In the genomic region with DNA sequence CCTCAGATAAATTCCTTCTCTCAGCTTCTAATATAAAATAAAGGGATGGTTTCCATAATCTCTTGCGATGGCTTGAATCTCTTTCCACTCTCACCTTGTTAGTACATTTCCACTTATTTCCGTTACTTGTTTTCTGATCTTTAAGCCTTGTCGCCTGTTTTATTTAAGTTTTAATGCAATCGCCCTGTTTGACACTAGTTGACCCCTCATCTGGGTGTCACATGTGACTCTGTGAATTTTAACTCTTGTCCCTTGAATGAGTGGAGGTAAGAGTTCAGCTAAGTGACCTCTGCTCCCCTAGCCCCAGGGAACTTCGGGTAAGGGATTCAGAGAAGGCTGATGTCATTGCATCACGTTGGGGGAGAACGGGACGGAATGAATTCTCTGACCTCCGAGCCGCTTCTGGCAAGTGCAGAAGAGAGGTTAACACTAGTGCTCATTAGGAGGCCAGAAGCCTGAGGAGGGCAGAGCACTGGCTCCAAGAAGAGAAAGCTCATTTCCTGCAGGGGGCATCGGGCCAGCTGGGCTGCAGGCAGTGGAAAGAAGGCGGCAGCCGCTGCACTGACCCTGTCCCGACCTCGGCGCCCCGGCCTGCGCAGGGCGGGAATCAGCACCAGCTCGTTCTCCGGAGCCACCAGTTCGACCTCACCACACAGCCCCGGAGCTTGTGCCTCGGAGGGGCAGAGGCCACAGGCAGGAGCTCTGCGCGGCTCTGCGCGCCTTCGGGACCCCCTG, we compare ENCODE assay signal across 8 cellular contexts. TPM values are rescaled to one million over a fixed set of nuclear protein-coding genes. Genes with fewer than 3 reads are reported as not detected.
DNase-seq lines count a peak whose midpoint lies in the region; ATAC-seq lines count a peak whose summit lies in the region.

No MANE protein-coding gene starts in this region.

- peak; percentile 37 for DNase-seq in NCI-H2227 (lab: John Stamatoyannopoulos, UW; ENCODE audit: unreplicated experiment)
- no peak for DNase-seq in NCI-H2227 treated with DMSO at 0.1 percent for 48 hours (lab: John Stamatoyannopoulos, UW)
- peak; percentile 53 for DNase-seq in HS-27A (ENCODE audit: low read depth)
- DNase-seq in SK-N-DZ (ENCODE audit: low spot score): peak; percentile 77
- DNase-seq in kidney tubule cell (ENCODE audit: low spot score): peak; percentile 71
- DNase-seq in stimulated activated CD4-positive, alpha-beta T cell treated with anti-CD3 and anti-CD28 coated beads, Interleukin-4, amount 100 ng/mL, for 24 hours: peak; percentile 41

- ATAC-seq in GM21390 (IDR thresholded peaks at IDR 0.05; ENCODE audit: unreplicated experiment): peak; percentile 19

- H3K27ac ChIP-seq in cingulate gyrus (ENCODE audit: low read depth, low read length): peak overlapping the region; percentile 93

RNA-seq across cellular contexts. Expression of gene HINT2, which starts 0.6 kb away (rescaled TPM):
- polyA plus RNA-seq in SK-N-DZ (2014; cell fraction: cytosol; rRNA removed): 57.2 and 92.8 TPM in 2 replicates
- 76.5 and 100 TPM in 2 replicates for polyA plus RNA-seq in SK-N-DZ (2014; cell fraction: nucleus; rRNA removed)

RNA-seq across cellular contexts. Expression of gene SPAG8, which starts 2.2 kb away (rescaled TPM):
- polyA plus RNA-seq in SK-N-DZ (2014; cell fraction: cytosol; rRNA removed): 1.1 TPM in 1 of 2 replicates, not detected in the other
- 2.2 and 4.1 TPM in 2 replicates for polyA plus RNA-seq in SK-N-DZ (2014; cell fraction: nucleus; rRNA removed)

RNA-seq across cellular contexts. Expression of gene FAM221B, which starts 14.3 kb away (rescaled TPM):
- polyA plus RNA-seq in SK-N-DZ (2014; cell fraction: cytosol; rRNA removed): not detected in 2 replicates
- polyA plus RNA-seq in SK-N-DZ (2014; cell fraction: nucleus; rRNA removed): not detected in 2 replicates

RNA-seq across cellular contexts. Expression of gene TMEM8B, which starts 14.8 kb away (rescaled TPM):
- 6.5 and 6.6 TPM in 2 replicates for polyA plus RNA-seq in SK-N-DZ (2014; cell fraction: cytosol; rRNA removed)
- polyA plus RNA-seq in SK-N-DZ (2014; cell fraction: nucleus; rRNA removed): 5.8 and 13.1 TPM in 2 replicates

RNA-seq across cellular contexts. Expression of gene NPR2, which starts 22.9 kb away (rescaled TPM):
- polyA plus RNA-seq in SK-N-DZ (2014; cell fraction: cytosol; rRNA removed): 1.6 and 6.2 TPM in 2 replicates
- polyA plus RNA-seq in SK-N-DZ (2014; cell fraction: nucleus; rRNA removed): 22.3 and 39.6 TPM in 2 replicates
